In genomic region chr12:103966736-103967135, GRCh38 we compare ENCODE assay signal across 8 cellular contexts. TPM values are rescaled to one million over a fixed set of nuclear protein-coding genes. Genes with fewer than 3 reads are reported as not detected.
DNase-seq lines count a peak whose midpoint lies in the region; ATAC-seq and TF ChIP-seq lines count a peak whose summit lies in the region.

No MANE protein-coding gene starts in this region.

- in situ Hi-C loops in mammary epithelial cell (cut with MboI; ENCODE audit: low sequenced_read_pairs in 2 of 2) (no loop called here), GM13976 (cut with MboI; ENCODE audit: low sequenced_read_pairs, unreplicated experiment) (no loop called here)

- H3K79me2 ChIP-seq in mammary epithelial cell (ENCODE audit: insufficient read depth, low read length) = peaks cover 81% of the 10 kb centered on the region

- H3K4me3 ChIP-seq in mammary epithelial cell (replicated peaks in 1 of 3; ENCODE audit: insufficient read depth in 1 of 3, low read depth in 2 of 3, low read length in 3 of 3) (peak overlapping the region; percentile 82 to 91 (median 89)), mononuclear cell (ENCODE audit: low read length) (peak overlapping the region; percentile 70)

- H3K27ac Mint-ChIP-seq in stimulated activated naive CD8-positive, alpha-beta T cell treated with anti-CD3 and anti-CD28 coated beads, Interleukin-15, Interleukin-2, amounts not matched to agents 100 ng/mL and 50 ng/mL, for 24 hours = peak overlapping the region; percentile 97

- dilution Hi-C loops in mammary epithelial cell (cut with HindIII; ENCODE audit: low sequenced_read_pairs) = no loop called here

- peak overlapping the region; percentile 98 for H3K4me3 Mint-ChIP-seq in stimulated activated naive CD8-positive, alpha-beta T cell treated with anti-CD3 and anti-CD28 coated beads, Interleukin-15, Interleukin-2, amounts not matched to agents 100 ng/mL and 50 ng/mL, for 24 hours

- no peak for ATAC-seq in stimulated activated naive CD8-positive, alpha-beta T cell treated with anti-CD3 and anti-CD28 coated beads, Interleukin-15, Interleukin-2, amounts not matched to agents 100 U/mL and 50 U/mL, for 24 hours
- no peak for ATAC-seq in HG03432 (IDR thresholded peaks at IDR 0.05; ENCODE audit: unreplicated experiment)
- no peak for ATAC-seq in GM19035 (IDR thresholded peaks at IDR 0.05; ENCODE audit: unreplicated experiment)

- H3K27me3 Mint-ChIP-seq in stimulated activated naive CD8-positive, alpha-beta T cell treated with anti-CD3 and anti-CD28 coated beads, Interleukin-15, Interleukin-2, amounts not matched to agents 100 ng/mL and 50 ng/mL, for 24 hours = no peaks in the 10 kb centered on the region

- no peaks in the 10 kb centered on the region for H3K36me3 ChIP-seq in mammary epithelial cell (ENCODE audit: insufficient read depth, low read length)

- peak overlapping the region; percentile 88 for H3K27ac ChIP-seq in mammary epithelial cell (ENCODE audit: insufficient read depth, low read depth, low read length)

- H3K27me3 ChIP-seq in mammary epithelial cell (ENCODE audit: insufficient read depth, low read length) (no peaks in the 10 kb centered on the region), mononuclear cell (ENCODE audit: insufficient read depth, low read length) (no peaks in the 10 kb centered on the region)

- no peak for DNase-seq in stimulated activated naive CD8-positive, alpha-beta T cell treated with anti-CD3 and anti-CD28 coated beads, Interleukin-15, Interleukin-2, amounts not matched to agents 100 U/mL and 50 U/mL, for 24 hours
- DNase-seq in mammary epithelial cell (no peak), GM13976 (ENCODE audit: low spot score) (no peak)
- DNase-seq in activated effector memory CD4-positive, alpha-beta T cell treated with anti-CD3 and anti-CD28 coated beads, Interleukin-2, amount 50 U/mL, for 16 hours = no peak

- intact Hi-C loops in mammary epithelial cell (cut with micrococcal nuclease) = loop anchor here (5.0 kb wide), 1 partner anchor 81 kb away; no protein-coding TSS in a partner anchor

- H3K4me1 ChIP-seq in mammary epithelial cell (ENCODE audit: insufficient read depth, low read length) (peaks cover 12% of the 10 kb centered on the region), mononuclear cell (ENCODE audit: insufficient read depth, low read length) (peaks cover 46% of the 10 kb centered on the region)

- H3K9ac ChIP-seq in mammary epithelial cell (ENCODE audit: insufficient read depth, low read length) = peak overlapping the region; percentile 99

- no peak for TF ChIP-seq CTCF in mammary epithelial cell (conservative IDR thresholded peaks at IDR 0.05 in 1 of 2, IDR thresholded peaks at IDR 0.05 in 1 of 2; ENCODE audit: extremely low read depth in 1 of 2, insufficient read depth in 1 of 2, low read depth in 1 of 2, low read length in 2 of 2)
- TF ChIP-seq CTCF in GM13976 (IDR thresholded peaks at IDR 0.05; ENCODE audit: borderline replicate concordance, control extremely low read depth, extremely low read depth, insufficient read depth, missing control alignments) = no peak

- H3K9me3 ChIP-seq in mammary epithelial cell (replicated peaks; ENCODE audit: insufficient read depth, low read length) (no peaks in the 10 kb centered on the region), mononuclear cell (ENCODE audit: low read depth, low read length) (no peaks in the 10 kb centered on the region)

- H3K9me3 Mint-ChIP-seq in stimulated activated naive CD8-positive, alpha-beta T cell treated with anti-CD3 and anti-CD28 coated beads, Interleukin-15, Interleukin-2, amounts not matched to agents 100 ng/mL and 50 ng/mL, for 24 hours = no peaks in the 10 kb centered on the region

- CTCF ChIA-PET in mammary epithelial cell (lab: Charles Lee; ENCODE audit: low non-redundant PET) = interaction anchor here (0.6 kb wide), 1 partner anchor 83 kb away, joined by 3 read pairs; no protein-coding TSS in a partner anchor

- BruUV-seq in mammary epithelial cell (replicated peaks; lab: Mats Ljungman, UMichigan) = no TSS peak

- H2AFZ ChIP-seq in mammary epithelial cell (ENCODE audit: low read depth, low read length) = no peak overlapping the region

- H4K20me1 ChIP-seq in mammary epithelial cell (ENCODE audit: insufficient read depth, low read length) = no peaks in the 10 kb centered on the region

- peak overlapping the region; percentile 90 for H3K4me2 ChIP-seq in mammary epithelial cell (ENCODE audit: insufficient read depth, low read depth, low read length)

- WGBS in mammary epithelial cell (ENCODE audit: low coverage, missing lambda C conversion rate) = 0% methylated on average over 1 of the region's 1 CpG

- H3K36me3 Mint-ChIP-seq in stimulated activated naive CD8-positive, alpha-beta T cell treated with anti-CD3 and anti-CD28 coated beads, Interleukin-15, Interleukin-2, amounts not matched to agents 100 ng/mL and 50 ng/mL, for 24 hours (ENCODE audit: low read depth) = peaks cover 35% of the 10 kb centered on the region

- peaks cover 75% of the 10 kb centered on the region for H3K4me1 Mint-ChIP-seq in stimulated activated naive CD8-positive, alpha-beta T cell treated with anti-CD3 and anti-CD28 coated beads, Interleukin-15, Interleukin-2, amounts not matched to agents 100 ng/mL and 50 ng/mL, for 24 hours (ENCODE audit: low read depth)

RNA-seq across cellular contexts. Expression of gene TDG, which starts 1.1 kb away (rescaled TPM):
- total RNA-seq in mammary epithelial cell (10 to 100 TPM; 27.3 to 42.0 TPM), mononuclear cell (44.9 TPM)
- polyA plus RNA-seq in mammary epithelial cell = 14.3 TPM
- polyA minus RNA-seq in mammary epithelial cell = 6.7 TPM

RNA-seq across cellular contexts. Expression of gene HSP90B1, which starts 36.5 kb away (rescaled TPM):
- total RNA-seq in mammary epithelial cell = 100 to 1,000 TPM; 357 to 921 TPM
- 425 TPM for polyA plus RNA-seq in mammary epithelial cell
- polyA minus RNA-seq in mammary epithelial cell = 179 TPM
- 412 TPM for total RNA-seq in mononuclear cell
